Comparison of ENCODE assay signal across 13 cellular contexts in the genomic region with DNA sequence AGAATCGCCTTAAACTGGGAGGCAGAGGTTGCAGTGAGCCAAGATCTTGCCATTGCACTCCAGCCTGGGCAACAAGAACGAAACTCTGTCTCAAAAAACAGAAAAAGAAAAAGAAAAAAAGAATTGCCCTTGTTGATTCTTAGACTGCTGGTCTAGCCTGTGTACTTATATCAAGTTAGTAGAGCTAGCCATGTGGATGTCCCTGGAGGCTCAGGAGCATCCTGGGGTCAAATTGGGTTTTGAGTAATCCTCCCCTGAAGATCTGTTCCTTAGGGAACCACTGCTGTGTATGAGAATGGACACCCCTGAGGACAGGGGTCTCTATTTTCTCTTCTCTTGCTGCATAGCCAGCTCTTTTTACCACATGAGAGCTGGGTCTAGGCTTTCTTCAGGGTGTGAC. TPM values are rescaled to one million over a fixed set of nuclear protein-coding genes. Genes with fewer than 3 reads are reported as not detected.
A peak's percentile ranks its signal among the peaks of the same experiment; 100 is the strongest.
DNase-seq lines count a peak whose midpoint lies in the region; ATAC-seq, FAIRE-seq and TF ChIP-seq lines count a peak whose summit lies in the region.
"Had no signal": no experiment of that assay in that cellular context is flagged by ENCODE, and none has a peak within 500 bp of the region (broad histone marks: within the 10 kb centered on the region; RNA-seq: fewer than 3 reads in every experiment).

No MANE protein-coding gene starts in this region.

- CTCF ChIA-PET in A673 (lab: Charles Lee), result no interaction called here
- CTCF ChIA-PET in activated CD4-positive, alpha-beta memory T cell treated with anti-CD3 and anti-CD28 coated beads for 36 hours (lab: Charles Lee), result interaction anchor here (1.1 to 15.3 kb wide), 5 partner anchors 16 to 232 kb away, joined by 3 to 237 read pairs (median 10); a partner anchor contains a TSS

- TF ChIP-seq CTCF in A673 (conservative IDR thresholded peaks at IDR 0.05; ENCODE audit: low read depth, low read length), result no peak

- peak; percentile 23 for FAIRE-seq in GM19239 (lab: Jason Lieb, UNC)
- FAIRE-seq: keratinocyte had no signal

- H3K9me3 ChIP-seq in A673 (ENCODE audit: low read depth, low read length, poor library complexity, severe bottlenecking), result no peaks in the 10 kb centered on the region
- H3K9me3 ChIP-seq: Caco-2 had no signal

- DNase-seq in A673 (ENCODE audit: low spot score), result no peak
- no peak for DNase-seq in GM19239 (ENCODE audit: insufficient read length, low spot score)
- DNase-seq in activated CD4-positive, alpha-beta memory T cell treated with anti-CD3 and anti-CD28 coated beads for 36 hours, result no peak
- DNase-seq in memory B cell (ENCODE audit: low spot score in 2 of 2), result no peak
- DNase-seq in COR-L47 (lab: John Stamatoyannopoulos, UW), result no peak
- DNase-seq in stimulated activated CD4-positive, alpha-beta T cell treated with anti-CD3 and anti-CD28 coated beads, Interleukin-2, amount 100 ng/mL, for 48 hours, result no peak
- DNase-seq in GOT3 (lab: John Stamatoyannopoulos, UW), result no peak
- no peak for DNase-seq in islet precursor cell
- DNase-seq: Caco-2, IMR-90, NCI-H2171 treated with DMSO at 0.1 percent for 48 hours, SHP77 had no signal

- H3K4me1 ChIP-seq in A673 (ENCODE audit: insufficient read depth, low read length, poor library complexity, severe bottlenecking), result peaks cover 17% of the 10 kb centered on the region

- no peak overlapping the region for H3K4me3 ChIP-seq in A673 (ENCODE audit: low read depth, low read length, poor library complexity, severe bottlenecking)

- no peak overlapping the region for H3K4me3 Mint-ChIP-seq in activated CD4-positive, alpha-beta memory T cell treated with anti-CD3 and anti-CD28 coated beads for 36 hours
- peak overlapping the region; percentile 52 for H3K4me3 Mint-ChIP-seq in memory B cell

- intact Hi-C loops in A673 (cut with micrococcal nuclease; ENCODE audit: unreplicated experiment), result no loop called here
- intact Hi-C loops in activated CD4-positive, alpha-beta memory T cell treated with anti-CD3 and anti-CD28 coated beads for 36 hours (cut with micrococcal nuclease), result loop anchor here (1.0 kb wide), 2 partner anchors 14 to 21 kb away; a partner anchor contains a TSS

- no peaks in the 10 kb centered on the region for H3K27me3 ChIP-seq in A673 (replicated peaks; ENCODE audit: insufficient read depth, low read depth, low read length, poor library complexity)

- no peaks in the 10 kb centered on the region for H3K9me3 Mint-ChIP-seq in activated CD4-positive, alpha-beta memory T cell treated with anti-CD3 and anti-CD28 coated beads for 36 hours
- no peaks in the 10 kb centered on the region for H3K9me3 Mint-ChIP-seq in memory B cell

- peak overlapping the region; percentile 93 for H3K27ac Mint-ChIP-seq in activated CD4-positive, alpha-beta memory T cell treated with anti-CD3 and anti-CD28 coated beads for 36 hours
- H3K27ac Mint-ChIP-seq in memory B cell, result peak overlapping the region; percentile 87

- peak overlapping the region; percentile 68 for H3K27ac ChIP-seq in A673 (ENCODE audit: low read depth, low read length, poor library complexity, severe bottlenecking)

- no peaks in the 10 kb centered on the region for H3K27me3 Mint-ChIP-seq in activated CD4-positive, alpha-beta memory T cell treated with anti-CD3 and anti-CD28 coated beads for 36 hours
- H3K27me3 Mint-ChIP-seq in memory B cell, result no peaks in the 10 kb centered on the region

- POLR2A ChIA-PET in A673 (lab: Charles Lee; ENCODE audit: low non-redundant PET), result no interaction called here
- POLR2A ChIA-PET in activated CD4-positive, alpha-beta memory T cell treated with anti-CD3 and anti-CD28 coated beads for 36 hours (lab: Charles Lee), result interaction anchor here (0.5 to 3.6 kb wide), 8 partner anchors 10 to 204 kb away, joined by 3 to 20 read pairs (median 4); a partner anchor contains a TSS

- BruUV-seq in A673 (replicated peaks; lab: Mats Ljungman, UMichigan), result no TSS peak

- ATAC-seq in memory B cell (ENCODE audit: low read depth), result no peak

- peaks cover 19% of the 10 kb centered on the region for H3K36me3 ChIP-seq in A673 (ENCODE audit: insufficient read depth, low read length, poor library complexity, severe bottlenecking)

- H3K4me1 Mint-ChIP-seq in activated CD4-positive, alpha-beta memory T cell treated with anti-CD3 and anti-CD28 coated beads for 36 hours (ENCODE audit: low read depth), result peaks cover 88% of the 10 kb centered on the region
- H3K4me1 Mint-ChIP-seq in memory B cell, result peaks cover 52% of the 10 kb centered on the region

- peaks cover 52% of the 10 kb centered on the region for H3K36me3 Mint-ChIP-seq in activated CD4-positive, alpha-beta memory T cell treated with anti-CD3 and anti-CD28 coated beads for 36 hours
- peaks cover 37% of the 10 kb centered on the region for H3K36me3 Mint-ChIP-seq in memory B cell

RNA-seq across cellular contexts. Expression of a gene that starts 21.5 kb away (rescaled TPM):
- 24.5 and 25.3 TPM in 2 replicates for total RNA-seq in A673 (2021)
- total RNA-seq in activated CD4-positive, alpha-beta memory T cell treated with anti-CD3 and anti-CD28 coated beads for 36 hours, result 10 to 100 TPM; 20.6 to 22.2 TPM

RNA-seq across cellular contexts. Expression of a gene that starts 21.6 kb away (rescaled TPM):
- 60.2 and 66.2 TPM in 2 replicates for total RNA-seq in A673 (2021)
- 10 to 100 TPM; 60.4 to 62.8 TPM for total RNA-seq in activated CD4-positive, alpha-beta memory T cell treated with anti-CD3 and anti-CD28 coated beads for 36 hours

RNA-seq across cellular contexts. Expression of a gene that starts 24.9 kb away (rescaled TPM):
- 43.6 and 58.7 TPM in 2 replicates for total RNA-seq in A673 (2021)
- 10 to 100 TPM; 62.8 to 63.8 TPM for total RNA-seq in activated CD4-positive, alpha-beta memory T cell treated with anti-CD3 and anti-CD28 coated beads for 36 hours

RNA-seq across cellular contexts. Expression of a gene that starts 44.0 kb away (rescaled TPM):
- 6.8 and 8.1 TPM in 2 replicates for total RNA-seq in A673 (2021)
- 1 to 10 TPM; 8.0 to 8.7 TPM for total RNA-seq in activated CD4-positive, alpha-beta memory T cell treated with anti-CD3 and anti-CD28 coated beads for 36 hours

RNA-seq across cellular contexts. Expression of a gene that starts 53.3 kb away (rescaled TPM):
- 0.19 and 0.35 TPM in 2 replicates for total RNA-seq in A673 (2021)
- total RNA-seq in activated CD4-positive, alpha-beta memory T cell treated with anti-CD3 and anti-CD28 coated beads for 36 hours, result under 1 TPM; 0.27 to 0.59 TPM
- total RNA-seq: IMR-90 had no signal
